ENCODE assay signal across 8 cellular contexts in genomic region chr7:1531263-1531978, GRCh38. TPM values are rescaled to one million over a fixed set of nuclear protein-coding genes. Genes with fewer than 3 reads are reported as not detected.
DNase-seq lines count a peak whose midpoint lies in the region; ATAC-seq, FAIRE-seq and TF ChIP-seq lines count a peak whose summit lies in the region.

No MANE protein-coding gene starts in this region.

- CTCF ChIA-PET in GM12878 (lab: Yijun Ruan, JAX) (interaction anchor here (3.0 kb wide), 1 partner anchor 26 kb away, joined by 9 read pairs; no protein-coding TSS in a partner anchor), GM10248 (lab: Yijun Ruan, JAX) (no interaction called here)

- H3K9me3 ChIP-seq in BLaER1 (no peaks in the 10 kb centered on the region), Peyer's patch (no peaks in the 10 kb centered on the region), GM12878 (replicated peaks; ENCODE audit: control insufficient read depth, insufficient read depth, low read length) (no peaks in the 10 kb centered on the region)

- SMC1A ChIA-PET in GM12878 (lab: Charles Lee; ENCODE audit: uncharacterized antibody, unreplicated experiment) = no interaction called here

- RAD21 ChIA-PET in GM12878 (lab: Charles Lee; ENCODE audit: unreplicated experiment) = no interaction called here

- TF ChIP-seq POLR2A in Peyer's patch (IDR thresholded peaks at IDR 0.05) (no peak), GM12878 (IDR thresholded peaks at IDR 0.05; ENCODE audit: low read depth, low read length) (peak; percentile 59)

- POLR2A ChIA-PET in GM12878 (lab: Charles Lee) (interaction anchor here (0.6 to 1.4 kb wide), 2 partner anchors 26 to 745 kb away, joined by 3 to 5 read pairs; no protein-coding TSS in a partner anchor), GM10248 (lab: Yijun Ruan, JAX) (no interaction called here)

- peak overlapping the region; percentile 94 for H3K4me3 ChIP-seq in BLaER1
- peak overlapping the region; percentile 61 to 93 (median 77) for H3K4me3 ChIP-seq in Peyer's patch
- H3K4me3 ChIP-seq in GM12878 = peak overlapping the region; percentile 63

- FAIRE-seq in GM12878 (lab: Jason Lieb, UNC) = no peak

- BruUV-seq in GM12878 (replicated peaks; lab: Mats Ljungman, UMichigan) = no TSS peak

- H3K9ac ChIP-seq in BLaER1 (peak overlapping the region; percentile 91), GM12878 (ENCODE audit: control insufficient read depth, insufficient read depth, low read length) (peak overlapping the region; percentile 71)

- TF ChIP-seq EP300 in GM12878 (IDR thresholded peaks at IDR 0.05; ENCODE audit: borderline replicate concordance in 1 of 2, control insufficient read depth in 1 of 2, low read depth in 2 of 2, low read length in 2 of 2) = no peak

- in situ Hi-C loops in GM12878 (cut with MboI) = no loop called here

- ATAC-seq in GM21528 (IDR thresholded peaks at IDR 0.05; ENCODE audit: low FRiP score, unreplicated experiment) (peak; percentile 16), GM12878 (peak; percentile 11)

- no peak overlapping the region for H2AFZ ChIP-seq in GM12878 (ENCODE audit: control insufficient read depth, low read depth, low read length)

- WGBS in GM12878 (ENCODE audit: insufficient coverage, insufficient replicate concordance, low lambda C conversion rate, missing lambda C conversion rate) = 2% methylated on average over 38 of the region's 55 CpGs

- peak overlapping the region; percentile 97 for H3K4me2 ChIP-seq in BLaER1
- peak overlapping the region; percentile 96 for H3K4me2 ChIP-seq in GM12878 (ENCODE audit: control insufficient read depth, insufficient read depth)

- peak overlapping the region; percentile 92 for H3K27ac ChIP-seq in BLaER1
- H3K27ac ChIP-seq in Peyer's patch = peak overlapping the region; percentile 83 to 99 (median 94)
- H3K27ac ChIP-seq in GM12878 (ENCODE audit: control insufficient read depth, insufficient read depth) = peak overlapping the region; percentile 69

- intact Hi-C loops in GM12878 (cut with micrococcal nuclease; ENCODE audit: unreplicated experiment) = no loop called here

- DNase-seq in Peyer's patch (peak; percentile 54 to 77 (median 68)), GM12878 (ENCODE audit: low read depth, low spot score) (no peak), iris pigment epithelial cell (ENCODE audit: low read depth) (peak; percentile 39), GM19240 (ENCODE audit: insufficient read length, low spot score) (no peak), GM10248 (ENCODE audit: extremely low spot score) (no peak)
- DNase-seq in stimulated activated CD4-positive, alpha-beta T cell treated with anti-CD3 and anti-CD28 coated beads, TNF-alpha, amount 100 ng/mL, for 4 hours (ENCODE audit: low read depth in 3 of 3) = peak in 2 of 3 experiments; percentile 26 to 36

- no peak for TF ChIP-seq RAD21 in GM12878 (IDR thresholded peaks at IDR 0.05; ENCODE audit: insufficient read depth, low read depth, low read length)

- peaks cover 38% of the 10 kb centered on the region for H3K79me2 ChIP-seq in GM12878 (ENCODE audit: control insufficient read depth, insufficient read depth, low read length)

- TF ChIP-seq CTCF in Peyer's patch (IDR thresholded peaks at IDR 0.05) (no peak), GM12878 (IDR thresholded peaks at IDR 0.05 in 2 of 3, conservative IDR thresholded peaks at IDR 0.05 in 1 of 3; ENCODE audit: control insufficient read depth in 2 of 3, extremely low read depth in 1 of 3, insufficient read depth in 1 of 3, low read depth in 3 of 3, low read length in 3 of 3) (no peak), GM10248 (IDR thresholded peaks at IDR 0.05; ENCODE audit: control extremely low read depth, extremely low read depth, low read depth, missing control alignments) (no peak)

- H3K36me3 ChIP-seq in BLaER1 (peaks cover 28% of the 10 kb centered on the region), Peyer's patch (peaks cover 0 to 14% (median 0%) of the 10 kb centered on the region in 3 donors), GM12878 (ENCODE audit: control insufficient read depth in 2 of 2, insufficient read depth in 2 of 2, low read length in 1 of 2) (no peaks in the 10 kb centered on the region; a peak in 1 of 4 replicates)

- H3K4me1 ChIP-seq in BLaER1 (peaks cover 82% of the 10 kb centered on the region), Peyer's patch (peaks cover 4 to 35% (median 16%) of the 10 kb centered on the region in 4 donors), GM12878 (ENCODE audit: control insufficient read depth, insufficient read depth, low read length) (peaks cover 13% of the 10 kb centered on the region)

- no peaks in the 10 kb centered on the region for H3K27me3 ChIP-seq in BLaER1
- no peaks in the 10 kb centered on the region for H3K27me3 ChIP-seq in Peyer's patch
- no peaks in the 10 kb centered on the region for H3K27me3 ChIP-seq in GM12878 (replicated peaks in 1 of 2; ENCODE audit: control insufficient read depth in 2 of 2, insufficient read depth in 2 of 2, low read length in 1 of 2)

- H4K20me1 ChIP-seq in BLaER1 (peaks cover 53% of the 10 kb centered on the region), GM12878 (ENCODE audit: control insufficient read depth, insufficient read depth) (peaks cover 7% of the 10 kb centered on the region; the same call in 1 of the 2 replicates)

RNA-seq across cellular contexts. Expression of gene MAFK, which starts 0.9 kb away (rescaled TPM):
- 10 to 100 TPM; 32.9 to 80.2 (median 55.0) TPM for total RNA-seq in Peyer's patch
- total RNA-seq in GM12878 (2013; cell fraction: nucleolus; rRNA removed) = 15.1 and 16.9 TPM in 2 replicates
- total RNA-seq in GM12878 (2014; rRNA removed) = 11.0 and 13.8 TPM in 2 replicates
- total RNA-seq in GM12878 (2014; rRNA removed; fragmentation: Illumina TruSeq; extraction: Trizol) = 3.3 and 4.0 TPM in 2 replicates
- total RNA-seq in GM12878 (2021) = 24.3 and 24.5 TPM in 2 replicates
- 3.0 TPM for polyA plus RNA-seq in GM12878 (2011; ENCODE audit: low read depth)
- 2.2 and 3.5 TPM in 2 replicates for polyA plus RNA-seq in GM12878 (2011; rRNA removed)
- 4.0 and 5.5 TPM in 2 replicates for polyA plus RNA-seq in GM12878 (2011; cell fraction: cytosol; rRNA removed)
- 27.4 and 48.1 TPM in 2 replicates for polyA plus RNA-seq in GM12878 (2011; cell fraction: nucleus; rRNA removed)
- polyA plus RNA-seq in GM12878 (2012) = 10.2 and 16.3 TPM in 2 replicates
- 0.82 and 3.0 TPM in 2 replicates for polyA plus RNA-seq in GM12878 (2014; fragmentation: Illumina TruSeq; extraction: Trizol)
- under 1 TPM; 0.10 to 0.26 TPM for polyA plus RNA-seq in GM12878 (2014; fragmentation: Nextera tagmentation; extraction: Ambion mirVana)
- polyA plus RNA-seq in GM12878 (2014; rRNA removed) = 11.9 and 17.0 TPM in 2 replicates
- polyA plus RNA-seq in GM12878 (2016; fragmentation: Nextera tagmentation; extraction: Ambion mirVana) = 1 to 10 TPM; 1.3 to 1.4 TPM
- 1.8 and 5.4 TPM in 2 replicates for polyA minus RNA-seq in GM12878 (2011; rRNA and poly(A)+ RNA removed)
- polyA minus RNA-seq in GM12878 (2011; cell fraction: cytosol; rRNA and poly(A)+ RNA removed) = 4.8 and 6.5 TPM in 2 replicates
- polyA minus RNA-seq in GM12878 (2011; cell fraction: nucleus; rRNA and poly(A)+ RNA removed) = 3.6 and 8.4 TPM in 2 replicates

RNA-seq across cellular contexts. Expression of gene TMEM184A, which starts 24.6 kb away (rescaled TPM):
- total RNA-seq in Peyer's patch = 100 to 1,000 TPM in 3 of 4 donors, 10 to 100 TPM in 1; 41.3 to 161 (median 151) TPM
- not detected in 2 replicates for total RNA-seq in GM12878 (2013; cell fraction: nucleolus; rRNA removed)
- not detected in 2 replicates for total RNA-seq in GM12878 (2014; rRNA removed)
- not detected in 2 replicates for total RNA-seq in GM12878 (2014; rRNA removed; fragmentation: Illumina TruSeq; extraction: Trizol)
- 0.15 TPM in 1 of 2 replicates, not detected in the other for total RNA-seq in GM12878 (2021)
- polyA plus RNA-seq in GM12878 (2011; ENCODE audit: low read depth) = not detected
- not detected in 2 replicates for polyA plus RNA-seq in GM12878 (2011; rRNA removed)
- not detected in 2 replicates for polyA plus RNA-seq in GM12878 (2011; cell fraction: cytosol; rRNA removed)
- not detected in 2 replicates for polyA plus RNA-seq in GM12878 (2011; cell fraction: nucleus; rRNA removed)
- 0.07 and 0.09 TPM in 2 replicates for polyA plus RNA-seq in GM12878 (2012)
- not detected in 2 replicates for polyA plus RNA-seq in GM12878 (2014; fragmentation: Illumina TruSeq; extraction: Trizol)
- polyA plus RNA-seq in GM12878 (2014; fragmentation: Nextera tagmentation; extraction: Ambion mirVana) = under 1 TPM in 1 of 2 experiments, not detected in 1; 0.04 TPM
- polyA plus RNA-seq in GM12878 (2014; rRNA removed) = not detected in 2 replicates
- polyA plus RNA-seq in GM12878 (2016; fragmentation: Nextera tagmentation; extraction: Ambion mirVana) = not detected
- not detected in 2 replicates for polyA minus RNA-seq in GM12878 (2011; rRNA and poly(A)+ RNA removed)
- 0.53 and 1.9 TPM in 2 replicates for polyA minus RNA-seq in GM12878 (2011; cell fraction: cytosol; rRNA and poly(A)+ RNA removed)
- polyA minus RNA-seq in GM12878 (2011; cell fraction: nucleus; rRNA and poly(A)+ RNA removed) = 0.12 TPM in 1 of 2 replicates, not detected in the other

RNA-seq across cellular contexts. Expression of gene INTS1, which starts 27.2 kb away (rescaled TPM):
- total RNA-seq in Peyer's patch (100 to 1,000 TPM in 2 of 4 donors, 10 to 100 TPM in 2; 84.4 to 192 (median 108) TPM), GM12878 (2014; rRNA removed) (14.6 and 19.5 TPM in 2 replicates), GM12878 (2014; rRNA removed; fragmentation: Illumina TruSeq; extraction: Trizol) (6.9 and 10.0 TPM in 2 replicates), GM12878 (2021) (76.5 and 89.0 TPM in 2 replicates)
- total RNA-seq in GM12878 (2013; cell fraction: nucleolus; rRNA removed) = 84.3 and 100.0 TPM in 2 replicates
- 15.0 TPM for polyA plus RNA-seq in GM12878 (2011; ENCODE audit: low read depth)
- polyA plus RNA-seq in GM12878 (2011; rRNA removed) (4.0 and 7.5 TPM in 2 replicates), GM12878 (2014; fragmentation: Illumina TruSeq; extraction: Trizol) (0.98 and 10.6 TPM in 2 replicates), GM12878 (2014; fragmentation: Nextera tagmentation; extraction: Ambion mirVana) (1 to 10 TPM in 1 of 2 experiments, under 1 TPM in 1; 0.52 to 1.5 TPM), GM12878 (2014; rRNA removed) (35.1 and 40.6 TPM in 2 replicates), GM12878 (2016; fragmentation: Nextera tagmentation; extraction: Ambion mirVana) (10 to 100 TPM; 37.0 to 38.3 TPM)
- 13.2 and 20.1 TPM in 2 replicates for polyA plus RNA-seq in GM12878 (2011; cell fraction: cytosol; rRNA removed)
- 171 and 228 TPM in 2 replicates for polyA plus RNA-seq in GM12878 (2011; cell fraction: nucleus; rRNA removed)
- polyA plus RNA-seq in GM12878 (2012) = 37.9 and 40.3 TPM in 2 replicates
- polyA minus RNA-seq in GM12878 (2011; rRNA and poly(A)+ RNA removed) = 10.7 and 23.6 TPM in 2 replicates
- polyA minus RNA-seq in GM12878 (2011; cell fraction: cytosol; rRNA and poly(A)+ RNA removed) = 17.7 and 24.6 TPM in 2 replicates
- 30.1 and 54.0 TPM in 2 replicates for polyA minus RNA-seq in GM12878 (2011; cell fraction: nucleus; rRNA and poly(A)+ RNA removed)

RNA-seq across cellular contexts. Expression of gene PSMG3, which starts 38.4 kb away (rescaled TPM):
- total RNA-seq in Peyer's patch (10 to 100 TPM; 33.0 to 67.5 (median 47.7) TPM), GM12878 (2014; rRNA removed) (64.9 and 68.7 TPM in 2 replicates), GM12878 (2014; rRNA removed; fragmentation: Illumina TruSeq; extraction: Trizol) (46.7 and 52.4 TPM in 2 replicates), GM12878 (2021) (49.7 and 50.3 TPM in 2 replicates)
- total RNA-seq in GM12878 (2013; cell fraction: nucleolus; rRNA removed) = 10.9 and 12.5 TPM in 2 replicates
- 22.7 TPM for polyA plus RNA-seq in GM12878 (2011; ENCODE audit: low read depth)
- polyA plus RNA-seq in GM12878 (2011; rRNA removed) (49.5 and 74.5 TPM in 2 replicates), GM12878 (2014; fragmentation: Illumina TruSeq; extraction: Trizol) (11.5 and 33.9 TPM in 2 replicates), GM12878 (2014; fragmentation: Nextera tagmentation; extraction: Ambion mirVana) (10 to 100 TPM; 23.9 to 40.5 TPM), GM12878 (2014; rRNA removed) (90.4 and 92.0 TPM in 2 replicates), GM12878 (2016; fragmentation: Nextera tagmentation; extraction: Ambion mirVana) (100 to 1,000 TPM; 109 to 115 TPM)
- polyA plus RNA-seq in GM12878 (2011; cell fraction: cytosol; rRNA removed) = 95.7 and 148 TPM in 2 replicates
- 108 and 119 TPM in 2 replicates for polyA plus RNA-seq in GM12878 (2011; cell fraction: nucleus; rRNA removed)
- 30.9 and 37.1 TPM in 2 replicates for polyA plus RNA-seq in GM12878 (2012)
- polyA minus RNA-seq in GM12878 (2011; rRNA and poly(A)+ RNA removed) = 20.5 and 33.2 TPM in 2 replicates
- 8.6 and 10.7 TPM in 2 replicates for polyA minus RNA-seq in GM12878 (2011; cell fraction: cytosol; rRNA and poly(A)+ RNA removed)
- polyA minus RNA-seq in GM12878 (2011; cell fraction: nucleus; rRNA and poly(A)+ RNA removed) = 6.3 and 10.5 TPM in 2 replicates

Comparison
In these comparisons a context has a peak if more than half of its experiments do, and no peak if none do; other contexts are left out.
1. DNase-seq: peak in Peyer's patch (3 of 3), iris pigment epithelial cell (single experiment) and stimulated activated CD4-positive, alpha-beta T cell treated with anti-CD3 and anti-CD28 coated beads, TNF-alpha, amount 100 ng/mL, for 4 hours (2 of 3); none in GM12878 (single experiment), GM19240 (single experiment) and GM10248 (single experiment).
2. RNA of gene TMEM184A, which starts 24.6 kb away (total RNA-seq): 41.3 to 161 TPM in Peyer's patch; 0.15 TPM in GM12878; every median in the first group is over 10 times any median in the second.
3. Peak in every context shown above with its lines, with median percentiles within 50 percentile points of each other: H3K27ac ChIP-seq and H3K4me3 ChIP-seq.